21 cellular contexts compared by ENCODE assay signal in the genomic region with DNA sequence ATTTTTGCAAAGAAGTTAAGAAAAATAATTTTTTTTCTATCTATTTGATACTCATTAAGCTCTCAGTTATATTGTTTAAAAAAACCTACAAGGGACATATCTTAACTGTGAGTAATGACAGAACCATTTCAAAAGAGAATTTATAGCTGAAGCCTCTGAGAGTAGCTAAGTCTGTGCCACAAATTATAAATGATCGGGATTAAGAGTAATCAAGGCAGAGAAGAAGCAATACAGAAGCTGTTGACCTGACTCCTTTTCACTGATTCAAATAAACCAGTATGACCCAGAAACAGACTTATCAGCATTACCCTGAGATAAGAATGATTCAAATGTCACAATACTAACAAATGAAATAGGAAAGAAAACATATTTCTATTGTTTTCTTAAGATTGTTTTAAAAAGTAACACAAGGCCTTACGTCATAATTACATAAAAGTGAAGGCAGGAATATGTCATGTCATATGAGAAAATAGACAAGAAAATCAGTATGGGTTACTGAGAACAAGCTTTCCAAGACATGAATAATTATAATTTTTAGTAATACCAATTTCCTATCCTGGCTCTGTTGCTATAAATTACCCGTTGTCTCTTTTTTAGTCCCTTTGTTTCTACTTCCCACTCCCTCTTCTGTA.
A peak's percentile ranks its signal among the peaks of the same experiment; 100 is the strongest.
DNase-seq lines count a peak whose midpoint lies in the region; FAIRE-seq and TF ChIP-seq lines count a peak whose summit lies in the region.
"Had no signal": no experiment of that assay in that cellular context is flagged by ENCODE, and none has a peak within 500 bp of the region (broad histone marks: within the 10 kb centered on the region; RNA-seq: fewer than 3 reads in every experiment).

No MANE protein-coding gene starts in this region.

- H3K27me3 Mint-ChIP-seq in neural progenitor cell (ENCODE audit: insufficient read depth, low read depth) = no peaks in the 10 kb centered on the region
- H3K27me3 Mint-ChIP-seq: T-helper 17 cell had no signal

- H3F3A ChIP-seq in MM.1S (ENCODE audit: insufficient read depth, low read length) (no peaks in the 10 kb centered on the region), neural progenitor cell (ENCODE audit: low read depth) (no peaks in the 10 kb centered on the region)

- peak; percentile 61 for FAIRE-seq in D721Med (lab: Jason Lieb, UNC)
- FAIRE-seq: GM12878, H1 had no signal

- H3K27me3 ChIP-seq in MM.1S (replicated peaks; ENCODE audit: insufficient read depth, low read length) (no peaks in the 10 kb centered on the region), neural progenitor cell (no peaks in the 10 kb centered on the region)

- POLR2A ChIA-PET in HEK293 (lab: Yijun Ruan, JAX) = no interaction called here

- H3K36me3 Mint-ChIP-seq in neural progenitor cell = no peaks in the 10 kb centered on the region

- H3K4me3 Mint-ChIP-seq in neural progenitor cell = no peak overlapping the region
- H3K4me3 Mint-ChIP-seq: T-helper 17 cell had no signal

- DNase-seq in D721Med (ENCODE audit: insufficient read length, low spot score) (no peak), amniotic epithelial cell (ENCODE audit: low read depth) (peak; percentile 96), putamen (ENCODE audit: low spot score) (peak; percentile 7), GF-D8 (lab: John Stamatoyannopoulos, UW) (no peak), MM.1S (no peak), neural progenitor cell (ENCODE audit: low spot score) (no peak)
- DNase-seq: Calu3, DMS153, HCEC 1CT, NCI-H1092 treated with DMSO at 0.1 percent for 48 hours, NCI-H1436, NCI-H187 treated with DMSO at 0.1 percent for 48 hours, NCI-H446, NCI-H524 treated with DMSO at 0.1 percent for 48 hours, NCI-H774, Right ventricle myocardium superior, RPMI8226, T-helper 17 cell had no signal

- H3K9me2 ChIP-seq in MM.1S (replicated peaks; ENCODE audit: insufficient read depth, low read length) = no peaks in the 10 kb centered on the region

- H3K4me2 ChIP-seq in MM.1S (ENCODE audit: low read depth, low read length) (no peak overlapping the region), neural progenitor cell (no peak overlapping the region)

- H2AFZ ChIP-seq in MM.1S (ENCODE audit: low read length) (no peak overlapping the region), neural progenitor cell (replicated peaks) (no peak overlapping the region)

- CTCF ChIA-PET in HEK293 (lab: Yijun Ruan, JAX) = no interaction called here

- H3K9me3 Mint-ChIP-seq in neural progenitor cell = no peaks in the 10 kb centered on the region

- no peak overlapping the region for H3K27ac Mint-ChIP-seq in neural progenitor cell
- H3K27ac Mint-ChIP-seq: T-helper 17 cell had no signal

- H4K20me1 ChIP-seq in MM.1S (ENCODE audit: insufficient read depth, low read length) (no peaks in the 10 kb centered on the region), neural progenitor cell (ENCODE audit: low read depth) (no peaks in the 10 kb centered on the region)

- no peaks in the 10 kb centered on the region for H3K4me1 ChIP-seq in HEK293 (ENCODE audit: control insufficient read depth, insufficient read depth, low read length)
- H3K4me1 ChIP-seq in MM.1S (ENCODE audit: low read length) = no peaks in the 10 kb centered on the region
- H3K4me1 ChIP-seq in neural progenitor cell = no peaks in the 10 kb centered on the region

- H3K9ac ChIP-seq in MM.1S (ENCODE audit: low read length) (no peak overlapping the region), neural progenitor cell (no peak overlapping the region)

- H3K9me3 ChIP-seq in HEK293 (ENCODE audit: control insufficient read depth, insufficient read depth, low read depth, low read length) = no peaks in the 10 kb centered on the region
- H3K9me3 ChIP-seq in MM.1S (replicated peaks; ENCODE audit: insufficient read depth, low read length) = no peaks in the 10 kb centered on the region
- no peaks in the 10 kb centered on the region for H3K9me3 ChIP-seq in neural progenitor cell (ENCODE audit: low read depth)

- no peaks in the 10 kb centered on the region for H3K4me1 Mint-ChIP-seq in neural progenitor cell
- H3K4me1 Mint-ChIP-seq: T-helper 17 cell had no signal

- H3K4me3 ChIP-seq in HEK293 (ENCODE audit: low read depth, low read length) (no peak overlapping the region), MM.1S (ENCODE audit: low read length) (no peak overlapping the region), neural progenitor cell (no peak overlapping the region)
- H3K4me3 ChIP-seq: GM12878 had no signal

- H3K36me3 ChIP-seq in HEK293 (ENCODE audit: control insufficient read depth in 2 of 2, insufficient read depth in 1 of 2, low read length in 2 of 2) (no peaks in the 10 kb centered on the region), MM.1S (replicated peaks; ENCODE audit: insufficient read depth, low read length) (no peaks in the 10 kb centered on the region), neural progenitor cell (no peaks in the 10 kb centered on the region)

- no peaks in the 10 kb centered on the region for H3K79me2 ChIP-seq in MM.1S (ENCODE audit: low read length)
- H3K79me2 ChIP-seq in neural progenitor cell (ENCODE audit: low read depth) = no peaks in the 10 kb centered on the region

- H3K27ac ChIP-seq in HEK293 (ENCODE audit: extremely low read depth, low read depth, low read length) = no peak overlapping the region
- no peak overlapping the region for H3K27ac ChIP-seq in MM.1S (ENCODE audit: low read length)
- no peak overlapping the region for H3K27ac ChIP-seq in neural progenitor cell

- TF ChIP-seq CTCF in D721Med (IDR thresholded peaks at IDR 0.05; ENCODE audit: insufficient read depth, missing control alignments) (no peak), HEK293 (tag by site-specific recombination; IDR thresholded peaks at IDR 0.05) (no peak), MM.1S (IDR thresholded peaks at IDR 0.05; ENCODE audit: low read length) (no peak), neural progenitor cell (IDR thresholded peaks at IDR 0.05) (no peak)

TF ChIP-seq in HEK293, 187 proteins besides CTCF, POLR2A, EP300 and RAD21:
- TF ChIP-seq, protein P1, sequence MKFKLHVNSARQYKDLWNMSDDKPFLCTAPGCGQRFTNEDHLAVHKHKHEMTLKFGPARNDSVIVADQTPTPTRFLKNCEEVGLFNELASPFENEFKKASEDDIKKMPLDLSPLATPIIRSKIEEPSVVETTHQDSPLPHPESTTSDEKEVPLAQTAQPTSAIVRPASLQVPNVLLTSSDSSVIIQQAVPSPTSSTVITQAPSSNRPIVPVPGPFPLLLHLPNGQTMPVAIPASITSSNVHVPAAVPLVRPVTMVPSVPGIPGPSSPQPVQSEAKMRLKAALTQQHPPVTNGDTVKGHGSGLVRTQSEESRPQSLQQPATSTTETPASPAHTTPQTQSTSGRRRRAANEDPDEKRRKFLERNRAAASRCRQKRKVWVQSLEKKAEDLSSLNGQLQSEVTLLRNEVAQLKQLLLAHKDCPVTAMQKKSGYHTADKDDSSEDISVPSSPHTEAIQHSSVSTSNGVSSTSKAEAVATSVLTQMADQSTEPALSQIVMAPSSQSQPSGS (tag by site-specific recombination; IDR thresholded peaks at IDR 0.05; ENCODE audit: low read depth) = peak; percentile 35; the same call in 1 of the 2 replicates
- TF ChIP-seq ZNF37A (tag by site-specific recombination; IDR thresholded peaks at IDR 0.05) (no peak), ZNF660 (tag by site-specific recombination; IDR thresholded peaks at IDR 0.05) (no peak), ZNF791 (tag by site-specific recombination; IDR thresholded peaks at IDR 0.05) (no peak)

Comparison
In these comparisons a context has a peak if more than half of its experiments do, and no peak if none do; other contexts are left out.
1. DNase-seq: peak in amniotic epithelial cell (single experiment) and putamen (single experiment); none in D721Med (single experiment), GF-D8 (single experiment), MM.1S (single experiment) and neural progenitor cell (single experiment).